18 cellular contexts compared by ENCODE assay signal in the genomic region with DNA sequence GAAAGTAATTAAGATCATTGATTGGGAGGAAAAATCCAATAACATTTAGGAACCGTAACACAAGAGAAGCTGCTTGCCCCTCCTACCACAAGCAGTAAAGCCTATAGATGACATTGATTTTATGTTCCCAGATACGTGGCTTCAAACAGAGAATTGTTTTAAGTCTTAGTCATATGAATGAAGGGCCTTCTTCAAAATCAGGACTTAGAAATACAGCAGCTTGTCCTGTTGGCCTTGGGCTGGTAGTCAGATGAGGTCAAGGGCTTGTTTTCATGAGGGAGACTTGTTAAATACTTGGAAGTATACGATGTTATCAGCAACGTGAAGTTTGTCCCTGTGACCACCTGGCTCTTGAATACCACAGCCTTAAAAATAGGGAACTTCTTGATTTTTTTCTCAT.
DNase-seq lines count a peak whose midpoint lies in the region; ATAC-seq and TF ChIP-seq lines count a peak whose summit lies in the region.
"Had no signal": no experiment of that assay in that cellular context is flagged by ENCODE, and none has a peak within 500 bp of the region (broad histone marks: within the 10 kb centered on the region; RNA-seq: fewer than 3 reads in every experiment).

No MANE protein-coding gene starts in this region.

- peaks cover 2% of the 10 kb centered on the region for H3K79me1 ChIP-seq in trophoblast cell (ENCODE audit: low read length)

- H3K4ac ChIP-seq in trophoblast cell (ENCODE audit: low read depth, low read length) = no peak overlapping the region

- H3K36me3 Mint-ChIP-seq in WTC11 = no peaks in the 10 kb centered on the region

- no peak overlapping the region for H3K27ac Mint-ChIP-seq in WTC11
- H3K27ac Mint-ChIP-seq: CD4-positive, CD25-positive, alpha-beta regulatory T cell; GM23338 had no signal

- H3K4me1 ChIP-seq in RWPE2 (ENCODE audit: insufficient read depth, poor library complexity, severe bottlenecking) = peaks cover 22% of the 10 kb centered on the region
- H3K4me1 ChIP-seq in fibroblast of lung (ENCODE audit: control insufficient read depth, extremely low read depth, insufficient read depth, low read length) = peaks cover 11% of the 10 kb centered on the region
- H3K4me1 ChIP-seq in trophoblast cell (ENCODE audit: control insufficient read depth in 1 of 2, insufficient read depth in 2 of 2, low read length in 2 of 2) = peaks cover 5% of the 10 kb centered on the region in 2 experiments

- H2BK5ac ChIP-seq in trophoblast cell (ENCODE audit: low read depth, low read length, poor library complexity) = no peak overlapping the region

- ATAC-seq in RWPE2 (ENCODE audit: low read depth) (no peak), HG02970 (IDR thresholded peaks at IDR 0.05; ENCODE audit: low FRiP score, unreplicated experiment) (no peak), WTC11 (no peak)

- H3K36me3 ChIP-seq in RWPE2 (ENCODE audit: low read depth) (no peaks in the 10 kb centered on the region), fibroblast of lung (ENCODE audit: control insufficient read depth, insufficient read depth, low read length) (no peaks in the 10 kb centered on the region), trophoblast cell (ENCODE audit: control insufficient read depth in 1 of 2, insufficient read depth in 2 of 2, low read length in 2 of 2) (no peaks in the 10 kb centered on the region)

- no peak overlapping the region for H3K4me3 Mint-ChIP-seq in WTC11
- H3K4me3 Mint-ChIP-seq: CD4-positive, CD25-positive, alpha-beta regulatory T cell; GM23338 had no signal

- WGBS in trophoblast cell (ENCODE audit: extremely low coverage, insufficient coverage, insufficient read length) = no CpG with 5 or more reads among the region's 4 CpGs

- H2AFZ ChIP-seq in fibroblast of lung (ENCODE audit: low read length) (no peak overlapping the region), trophoblast cell (ENCODE audit: insufficient read depth, low read length, poor library complexity) (no peak overlapping the region)
- H2AFZ ChIP-seq: GM23338 had no signal

- H2BK12ac ChIP-seq in trophoblast cell (ENCODE audit: low read length) = no peak overlapping the region

- H3K27me3 Mint-ChIP-seq in WTC11 (ENCODE audit: low read depth) = no peaks in the 10 kb centered on the region
- H3K27me3 Mint-ChIP-seq: CD4-positive, CD25-positive, alpha-beta regulatory T cell had no signal

- H2AK5ac ChIP-seq in trophoblast cell (ENCODE audit: low read length) = no peak overlapping the region

- H3K14ac ChIP-seq in trophoblast cell (ENCODE audit: low read length) = no peak overlapping the region

- H3K9me3 Mint-ChIP-seq in WTC11 = no peaks in the 10 kb centered on the region
- H3K9me3 Mint-ChIP-seq: GM23338 had no signal

- no peaks in the 10 kb centered on the region for H4K20me1 ChIP-seq in fibroblast of lung (ENCODE audit: control insufficient read depth, extremely low read depth, insufficient read depth, low read length)

- H3K4me3 ChIP-seq in RWPE2 (ENCODE audit: severe bottlenecking) (no peak overlapping the region), fibroblast of lung (replicated peaks in 1 of 4; ENCODE audit: control extremely low read depth in 1 of 4, insufficient read depth in 1 of 4, low read depth in 3 of 4, low read length in 4 of 4) (no peak overlapping the region), trophoblast cell (ENCODE audit: low read depth, low read length) (no peak overlapping the region)
- H3K4me3 ChIP-seq: A549, GM23338 had no signal

- H3K4me1 Mint-ChIP-seq in WTC11 = no peaks in the 10 kb centered on the region
- H3K4me1 Mint-ChIP-seq: GM23338 had no signal

- peak overlapping the region; percentile 32 for H4K91ac ChIP-seq in trophoblast cell (ENCODE audit: low read depth, low read length)

- DNase-seq in EL = peak; percentile 36
- DNase-seq in RWPE2 (ENCODE audit: low spot score) = no peak
- DNase-seq in fibroblast of lung (ENCODE audit: low read depth in 2 of 2) = peak in 1 of 2 donors; percentile 51
- no peak for DNase-seq in trophoblast cell
- no peak for DNase-seq in amygdala (lab: John Stamatoyannopoulos, UW)
- no peak for DNase-seq in WTC11 (ENCODE audit: low spot score)
- no peak for DNase-seq in NAMALWA (ENCODE audit: low spot score)
- DNase-seq: AML-193; Calu3; CD4-positive, CD25-positive, alpha-beta regulatory T cell; GDM1; KBM-7; NCI-H1092 treated with DMSO at 0.1 percent for 48 hours; NK-92 treated with Interleukin-12 subunit alpha and Interleukin-12 subunit beta, amount 100 ng/mL, for 24 hours; OCI-M1 had no signal

- H3K9ac ChIP-seq in fibroblast of lung (ENCODE audit: insufficient read depth, low read length) (no peak overlapping the region), trophoblast cell (ENCODE audit: low read length) (no peak overlapping the region)

- POLR2A ChIA-PET in WTC11 (lab: Charles Lee) = no interaction called here

- no peaks in the 10 kb centered on the region for H3K79me2 ChIP-seq in fibroblast of lung (ENCODE audit: control insufficient read depth, insufficient read depth, low read length)
- no peaks in the 10 kb centered on the region for H3K79me2 ChIP-seq in trophoblast cell (ENCODE audit: control insufficient read depth, insufficient read depth, low read length, poor library complexity)

- H3K23ac ChIP-seq in trophoblast cell (ENCODE audit: low read length) = no peak overlapping the region

- peak overlapping the region; percentile 92 for H3K27ac ChIP-seq in RWPE2 (ENCODE audit: poor library complexity, severe bottlenecking)
- H3K27ac ChIP-seq in fibroblast of lung (ENCODE audit: insufficient read depth, low read length) = peak overlapping the region; percentile 74
- no peak overlapping the region for H3K27ac ChIP-seq in trophoblast cell (ENCODE audit: low read depth, low read length)

- H3K9me3 ChIP-seq in RWPE2 (ENCODE audit: severe bottlenecking) (no peaks in the 10 kb centered on the region), fibroblast of lung (ENCODE audit: control insufficient read depth, insufficient read depth, low read depth, low read length) (no peaks in the 10 kb centered on the region), trophoblast cell (ENCODE audit: insufficient read depth, low read depth, low read length) (peaks cover 2% of the 10 kb centered on the region)

- TF ChIP-seq CTCF in RWPE2 (IDR thresholded peaks at IDR 0.05; ENCODE audit: poor library complexity, severe bottlenecking) (no peak), fibroblast of lung (conservative IDR thresholded peaks at IDR 0.05 in 1 of 2, IDR thresholded peaks at IDR 0.05 in 1 of 2; ENCODE audit: low read depth in 1 of 2, low read length in 2 of 2) (no peak), WTC11 (IDR thresholded peaks at IDR 0.05) (no peak)

- no peak overlapping the region for H3K18ac ChIP-seq in trophoblast cell (ENCODE audit: low read length)

- no peak overlapping the region for H2BK120ac ChIP-seq in trophoblast cell (ENCODE audit: insufficient read depth, low read length, poor library complexity)

- no peaks in the 10 kb centered on the region for H3K27me3 ChIP-seq in RWPE2 (ENCODE audit: insufficient read depth, poor library complexity, severe bottlenecking)
- H3K27me3 ChIP-seq in fibroblast of lung (ENCODE audit: control insufficient read depth, insufficient read depth, low read length) = no peaks in the 10 kb centered on the region
- no peaks in the 10 kb centered on the region for H3K27me3 ChIP-seq in trophoblast cell (ENCODE audit: insufficient read depth, low read length)

- H4K8ac ChIP-seq in trophoblast cell (ENCODE audit: low read depth, low read length) = no peak overlapping the region

- H4K12ac ChIP-seq in trophoblast cell (ENCODE audit: low read depth, low read length) = no peak overlapping the region

- CTCF ChIA-PET in WTC11 (lab: Charles Lee) = no interaction called here

- H3K4me2 ChIP-seq in fibroblast of lung (ENCODE audit: extremely low read depth, insufficient read depth, low read length) (no peak overlapping the region), trophoblast cell (ENCODE audit: low read length) (no peak overlapping the region)
- H3K4me2 ChIP-seq: A549, GM23338 had no signal

TF ChIP-seq in WTC11, 78 proteins besides CTCF, POLR2A, EP300 and RAD21:
- TF ChIP-seq HMGA2 (CRISPR knock-in tag; IDR thresholded peaks at IDR 0.05) (no peak), CDX4 (CRISPR knock-in tag; IDR thresholded peaks at IDR 0.05; ENCODE audit: borderline replicate concordance) (no peak), ZNF317 (CRISPR knock-in tag; IDR thresholded peaks at IDR 0.05; ENCODE audit: borderline replicate concordance, low read depth) (no peak)
